Comparison of ENCODE assay signal across 8 cellular contexts in the genomic region with DNA sequence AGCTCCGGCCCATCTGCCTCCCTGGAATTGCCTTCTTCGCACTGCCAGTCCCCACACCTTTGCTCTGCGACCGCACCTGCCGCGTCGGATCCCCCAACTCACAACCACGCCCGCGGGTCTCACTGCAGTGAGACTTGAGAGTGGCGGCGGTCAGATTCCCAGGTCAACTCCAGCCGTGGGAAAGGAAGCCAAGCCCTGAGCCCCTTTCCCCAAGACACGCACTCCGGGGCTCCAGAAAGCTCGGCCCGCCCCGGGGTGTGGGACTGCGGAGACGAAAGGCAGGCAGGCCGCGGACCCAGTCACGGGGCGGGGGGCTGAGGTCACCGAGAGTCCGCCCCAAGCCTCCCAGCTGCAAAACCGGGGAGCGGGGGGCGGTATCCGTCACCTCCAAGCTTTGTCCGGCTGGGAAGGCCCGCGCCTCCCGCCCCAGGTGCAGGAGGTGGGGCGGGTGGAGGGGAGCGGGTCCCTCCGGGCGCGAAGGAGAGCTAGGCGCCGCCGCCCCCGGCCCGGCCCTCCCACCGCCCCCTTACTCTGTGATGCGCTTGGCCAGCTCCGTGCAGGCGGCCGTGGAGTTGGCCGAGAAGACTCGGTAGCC. TPM values are rescaled to one million over a fixed set of nuclear protein-coding genes. Genes with fewer than 3 reads are reported as not detected.
DNase-seq lines count a peak whose midpoint lies in the region; ATAC-seq and TF ChIP-seq lines count a peak whose summit lies in the region.

No MANE protein-coding gene starts in this region.

- ATAC-seq in GM19438 (IDR thresholded peaks at IDR 0.05; ENCODE audit: low read depth, unreplicated experiment) (peak; percentile 20), HG03571 (IDR thresholded peaks at IDR 0.05; ENCODE audit: unreplicated experiment) (peak; percentile 26), gastroesophageal sphincter (no peak)

- no peaks in the 10 kb centered on the region for H3K27me3 ChIP-seq in gastroesophageal sphincter
- H3K27me3 ChIP-seq in parathyroid adenoma (ENCODE audit: control insufficient read depth, insufficient read depth, low read length): no peaks in the 10 kb centered on the region

- H3K4me1 ChIP-seq in gastroesophageal sphincter (peaks cover 0 to 27% (median 4%) of the 10 kb centered on the region in 3 donors), parathyroid adenoma (no peaks in the 10 kb centered on the region)

- peaks cover 14% of the 10 kb centered on the region for H3K79me2 ChIP-seq in parathyroid adenoma

- H3K27ac ChIP-seq in gastroesophageal sphincter: peak overlapping the region; percentile 44 to 90 (median 88)
- peak overlapping the region; percentile 93 for H3K27ac ChIP-seq in parathyroid adenoma

- 1 to 10% methylated on average over 2 to 22 of the region's 51 CpGs for WGBS in gastroesophageal sphincter (ENCODE audit: low coverage in 1 of 2), 2 donors

- TF ChIP-seq POLR2A in gastroesophageal sphincter (IDR thresholded peaks at IDR 0.05): no peak

- no peaks in the 10 kb centered on the region for H3K9me3 ChIP-seq in gastroesophageal sphincter
- no peaks in the 10 kb centered on the region for H3K9me3 ChIP-seq in parathyroid adenoma (ENCODE audit: control insufficient read depth, low read length)

- peaks cover 0 to 5% of the 10 kb centered on the region in 2 donors for H3K36me3 ChIP-seq in gastroesophageal sphincter
- H3K36me3 ChIP-seq in parathyroid adenoma (ENCODE audit: control insufficient read depth, insufficient read depth, low read length): no peaks in the 10 kb centered on the region

- peak; percentile 37 for DNase-seq in COLO668 (lab: John Stamatoyannopoulos, UW; ENCODE audit: unreplicated experiment)
- peak; percentile 25 for DNase-seq in activated T-cell treated with anti-CD3 and anti-CD28 coated beads, Interleukin-2, amount 50 U/mL, for 1 hour
- DNase-seq in SHP77 treated with DMSO at 0.1 percent for 48 hours (lab: John Stamatoyannopoulos, UW): no peak
- DNase-seq in NCI-H1930 (lab: John Stamatoyannopoulos, UW): no peak

- TF ChIP-seq EP300 in gastroesophageal sphincter (IDR thresholded peaks at IDR 0.05): no peak

- H3K4me3 ChIP-seq in gastroesophageal sphincter: peak overlapping the region; percentile 95 to 97
- H3K4me3 ChIP-seq in parathyroid adenoma (ENCODE audit: low read depth, low read length): peak overlapping the region; percentile 81

- no peak for TF ChIP-seq CTCF in gastroesophageal sphincter (IDR thresholded peaks at IDR 0.05)
- TF ChIP-seq CTCF in parathyroid adenoma (IDR thresholded peaks at IDR 0.05): no peak

- H3K4me2 ChIP-seq in parathyroid adenoma (ENCODE audit: low read length): peak overlapping the region; percentile 92

- peak overlapping the region; percentile 69 for H3K9ac ChIP-seq in parathyroid adenoma

- H2AFZ ChIP-seq in parathyroid adenoma: peak overlapping the region; percentile 96

RNA-seq across cellular contexts. Expression of gene PRPSAP1, which starts 0.6 kb away (rescaled TPM):
- total RNA-seq in gastroesophageal sphincter: 10 to 100 TPM; 44.7 to 48.5 (median 46.6) TPM

RNA-seq across cellular contexts. Expression of gene SPHK1, which starts 31.3 kb away (rescaled TPM):
- 10 to 100 TPM; 14.7 to 29.2 (median 18.9) TPM for total RNA-seq in gastroesophageal sphincter

RNA-seq across cellular contexts. Expression of gene QRICH2, which starts 45.0 kb away (rescaled TPM):
- total RNA-seq in gastroesophageal sphincter: 1 to 10 TPM; 1.7 to 2.7 (median 2.0) TPM

Comparison
In these comparisons a context has a peak if more than half of its experiments do, and no peak if none do; other contexts are left out.
1. DNase-seq: peak in COLO668 (single experiment) and activated T-cell treated with anti-CD3 and anti-CD28 coated beads, Interleukin-2, amount 50 U/mL, for 1 hour (single experiment); none in SHP77 treated with DMSO at 0.1 percent for 48 hours (single experiment) and NCI-H1930 (0 of 2).